In genomic region chr21:29024474-29025327, GRCh38 we compare ENCODE assay signal across 8 cellular contexts. TPM values are rescaled to one million over a fixed set of nuclear protein-coding genes. Genes with fewer than 3 reads are reported as not detected.
DNase-seq lines count a peak whose midpoint lies in the region; ATAC-seq and TF ChIP-seq lines count a peak whose summit lies in the region.

TSS of gene USP16 (plus strand) at chr21:29024668. CDS start at chr21:29027914, 3,246 bp downstream.

- H3K4me3 ChIP-seq in RWPE2 (ENCODE audit: severe bottlenecking) (peak within 1 kb of the TSS; percentile 62), fibroblast of mammary gland (ENCODE audit: control insufficient read depth, low read depth, low read length) (peak within 1 kb of the TSS; percentile 78)

- H3K9me3 ChIP-seq in RWPE2 (ENCODE audit: severe bottlenecking): no peaks in the 10 kb centered on the region

- peak; percentile 97 for ATAC-seq in RWPE2 (ENCODE audit: low read depth)
- peak; percentile 90 to 93 for ATAC-seq in naive thymus-derived CD8-positive, alpha-beta T cell

- TF ChIP-seq CTCF in RWPE2 (IDR thresholded peaks at IDR 0.05; ENCODE audit: poor library complexity, severe bottlenecking): no peak
- peak; percentile 3 for TF ChIP-seq CTCF in fibroblast of mammary gland (conservative IDR thresholded peaks at IDR 0.05; ENCODE audit: control insufficient read depth, insufficient read depth, low read depth, low read length)

- no peaks in the 10 kb centered on the region for H3K27me3 ChIP-seq in RWPE2 (ENCODE audit: insufficient read depth, poor library complexity, severe bottlenecking)

- H3K4me3 Mint-ChIP-seq in activated T-helper 2 cell treated with anti-CD3 and anti-CD28 coated beads, Interferon-gamma antibody, Interleukin-2, Interleukin-4, amounts not matched to agents 10 μg/mL and 5 μg/mL and 100 μg/mL, durations not matched to agents 14 hours and 24 hours and 36 hours (ENCODE audit: low read depth): peak within 1 kb of the TSS; percentile 96
- peak within 1 kb of the TSS; percentile 94 to 99 (median 97) for H3K4me3 Mint-ChIP-seq in naive thymus-derived CD8-positive, alpha-beta T cell

- H3K27ac ChIP-seq in RWPE2 (ENCODE audit: poor library complexity, severe bottlenecking): peak within 1 kb of the TSS; percentile 66

- no peaks in the 10 kb centered on the region for H3K27me3 Mint-ChIP-seq in activated T-helper 2 cell treated with anti-CD3 and anti-CD28 coated beads, Interferon-gamma antibody, Interleukin-2, Interleukin-4, amounts not matched to agents 10 μg/mL and 5 μg/mL and 100 μg/mL, durations not matched to agents 14 hours and 24 hours and 36 hours (ENCODE audit: low read depth)
- H3K27me3 Mint-ChIP-seq in naive thymus-derived CD8-positive, alpha-beta T cell: peaks cover 0 to 1% (median 0%) of the 10 kb centered on the region in 5 donors

- peaks cover 28% of the 10 kb centered on the region for H3K36me3 Mint-ChIP-seq in activated T-helper 2 cell treated with anti-CD3 and anti-CD28 coated beads, Interferon-gamma antibody, Interleukin-2, Interleukin-4, amounts not matched to agents 10 μg/mL and 5 μg/mL and 100 μg/mL, durations not matched to agents 14 hours and 24 hours and 36 hours (ENCODE audit: low read depth)
- H3K36me3 Mint-ChIP-seq in naive thymus-derived CD8-positive, alpha-beta T cell: peaks cover 2 to 31% (median 4%) of the 10 kb centered on the region in 3 donors

- DNase-seq in EH (ENCODE audit: low read depth) (peak; percentile 98), H4 (ENCODE audit: low spot score) (peak; percentile 96), LoVo (ENCODE audit: low spot score) (peak; percentile 96), RWPE2 (ENCODE audit: low spot score) (peak; percentile 95), fibroblast of mammary gland (ENCODE audit: low read depth) (peak; percentile 99)
- DNase-seq in activated T-helper 2 cell treated with anti-CD3 and anti-CD28 coated beads, Interferon-gamma antibody, Interleukin-2, Interleukin-4, amounts not matched to agents 10 μg/mL and 5 μg/mL and 100 μg/mL, durations not matched to agents 14 hours and 24 hours and 36 hours (ENCODE audit: low spot score): peak; percentile 96
- peak; percentile 82 to 99 (median 94) for DNase-seq in naive thymus-derived CD8-positive, alpha-beta T cell
- peak; percentile 93 to 100 (median 98) for DNase-seq in stimulated activated naive CD4-positive, alpha-beta T cell (lab: John Stamatoyannopoulos, UW)

- H3K4me1 Mint-ChIP-seq in activated T-helper 2 cell treated with anti-CD3 and anti-CD28 coated beads, Interferon-gamma antibody, Interleukin-2, Interleukin-4, amounts not matched to agents 10 μg/mL and 5 μg/mL and 100 μg/mL, durations not matched to agents 14 hours and 24 hours and 36 hours (ENCODE audit: low read depth): peaks cover 28% of the 10 kb centered on the region
- H3K4me1 Mint-ChIP-seq in naive thymus-derived CD8-positive, alpha-beta T cell: peaks cover 24 to 64% (median 56%) of the 10 kb centered on the region in 4 donors

- H3K9me3 Mint-ChIP-seq in activated T-helper 2 cell treated with anti-CD3 and anti-CD28 coated beads, Interferon-gamma antibody, Interleukin-2, Interleukin-4, amounts not matched to agents 10 μg/mL and 5 μg/mL and 100 μg/mL, durations not matched to agents 14 hours and 24 hours and 36 hours: no peaks in the 10 kb centered on the region
- no peaks in the 10 kb centered on the region for H3K9me3 Mint-ChIP-seq in naive thymus-derived CD8-positive, alpha-beta T cell

- peaks cover 13% of the 10 kb centered on the region for H3K36me3 ChIP-seq in RWPE2 (ENCODE audit: low read depth)

- H3K27ac Mint-ChIP-seq in activated T-helper 2 cell treated with anti-CD3 and anti-CD28 coated beads, Interferon-gamma antibody, Interleukin-2, Interleukin-4, amounts not matched to agents 10 μg/mL and 5 μg/mL and 100 μg/mL, durations not matched to agents 14 hours and 24 hours and 36 hours: peak within 1 kb of the TSS; percentile 99
- peak within 1 kb of the TSS; percentile 98 to 100 (median 100) for H3K27ac Mint-ChIP-seq in naive thymus-derived CD8-positive, alpha-beta T cell

- peaks cover 11% of the 10 kb centered on the region for H3K4me1 ChIP-seq in RWPE2 (ENCODE audit: insufficient read depth, poor library complexity, severe bottlenecking)

- POLR2A ChIA-PET in naive thymus-derived CD8-positive, alpha-beta T cell (lab: Charles Lee): interaction anchor here (0.6 to 12.8 kb wide), 14 partner anchors 8 to 424 kb away, joined by 3 to 370 read pairs (median 4); partner anchors contain the start of genes BACH1, CCT8 and LTN1

- intact Hi-C loops in activated T-helper 2 cell treated with anti-CD3 and anti-CD28 coated beads, Interferon-gamma antibody, Interleukin-2, Interleukin-4, amounts not matched to agents 10 μg/mL and 5 μg/mL and 100 μg/mL, durations not matched to agents 14 hours and 24 hours and 36 hours (cut with micrococcal nuclease): loop anchor here (1.0 kb wide), 4 partner anchors 22 to 139 kb away; partner anchors contain the start of gene CCT8

RNA-seq across cellular contexts. Expression of gene USP16, which starts in this region (rescaled TPM):
- 43.6 and 45.7 TPM in 2 replicates for total RNA-seq in H4 (2014; rRNA removed; shearing (Covaris generic))
- 40.9 and 44.1 TPM in 2 replicates for total RNA-seq in activated T-helper 2 cell treated with anti-CD3 and anti-CD28 coated beads, Interferon-gamma antibody, Interleukin-2, Interleukin-4, amounts not matched to agents 10 μg/mL and 5 μg/mL and 100 μg/mL, durations not matched to agents 14 hours and 24 hours and 36 hours
- total RNA-seq in naive thymus-derived CD8-positive, alpha-beta T cell: 10 to 100 TPM; 62.0 to 62.6 TPM
- polyA plus RNA-seq in naive thymus-derived CD8-positive, alpha-beta T cell: 10 to 100 TPM; 20.0 to 21.9 (median 20.6) TPM

Comparison
In these comparisons a context has a peak if more than half of its experiments do, and no peak if none do; other contexts are left out.
1. Peak in every context shown above with its lines: DNase-seq, ATAC-seq, H3K4me3 ChIP-seq and H3K27ac ChIP-seq.